ENCODE assay signal across 12 cellular contexts in genomic region chr12:126191037-126191891, GRCh38.
DNase-seq lines count a peak whose midpoint lies in the region; TF ChIP-seq lines count a peak whose summit lies in the region.
"Had no signal": no experiment of that assay in that cellular context is flagged by ENCODE, and none has a peak within 500 bp of the region (broad histone marks: within the 10 kb centered on the region; RNA-seq: fewer than 3 reads in every experiment).

No MANE protein-coding gene starts in this region.

- H3K27ac Mint-ChIP-seq in endothelial cell (ENCODE audit: unreplicated experiment) (no peak overlapping the region), chondrocyte (ENCODE audit: unreplicated experiment) (no peak overlapping the region)

- peaks cover 42% of the 10 kb centered on the region for H3K9me3 Mint-ChIP-seq in endothelial cell (ENCODE audit: unreplicated experiment)
- H3K9me3 Mint-ChIP-seq in chondrocyte (ENCODE audit: low read depth): peaks cover 31% of the 10 kb centered on the region

- H3K4me1 Mint-ChIP-seq in endothelial cell (ENCODE audit: unreplicated experiment): no peaks in the 10 kb centered on the region
- no peaks in the 10 kb centered on the region for H3K4me1 Mint-ChIP-seq in chondrocyte (ENCODE audit: low read depth)

- H3K27me3 Mint-ChIP-seq in endothelial cell (ENCODE audit: unreplicated experiment) (peaks cover 2% of the 10 kb centered on the region), chondrocyte (ENCODE audit: low read depth) (peaks cover 8% of the 10 kb centered on the region)

- no peaks in the 10 kb centered on the region for H3F3A ChIP-seq in smooth muscle cell (ENCODE audit: low read depth)

- H3K4me1 ChIP-seq in smooth muscle cell (ENCODE audit: low read depth): no peaks in the 10 kb centered on the region

- H3K4me3 ChIP-seq in astrocyte of the cerebellum (ENCODE audit: low read depth, low read length) (peak overlapping the region; percentile 52), kidney epithelial cell (ENCODE audit: low read depth, low read length) (peak overlapping the region; percentile 27), smooth muscle cell (peak overlapping the region; percentile 23)
- H3K4me3 ChIP-seq: skin epidermis had no signal

- in situ Hi-C loops in astrocyte of the cerebellum (cut with HindIII; ENCODE audit: low sequenced_read_pairs): no loop called here

- WGBS in smooth muscle cell (ENCODE audit: low lambda C conversion rate): 7% methylated on average over 57 of the region's 61 CpGs

- no peak overlapping the region for H3K9ac ChIP-seq in smooth muscle cell (ENCODE audit: low read depth)

- no peaks in the 10 kb centered on the region for H4K20me1 ChIP-seq in smooth muscle cell (ENCODE audit: low read depth)

- TF ChIP-seq CTCF in astrocyte of the cerebellum (IDR thresholded peaks at IDR 0.05; ENCODE audit: low read depth, low read length, missing control alignments) (no peak), kidney epithelial cell (IDR thresholded peaks at IDR 0.05; ENCODE audit: insufficient read depth, low read length, poor library complexity, severe bottlenecking) (no peak), smooth muscle cell (IDR thresholded peaks at IDR 0.05; ENCODE audit: borderline replicate concordance, insufficient read depth, poor library complexity, severe bottlenecking) (no peak), endothelial cell (IDR thresholded peaks at IDR 0.05; ENCODE audit: unreplicated experiment) (no peak), chondrocyte (IDR thresholded peaks at IDR 0.05) (no peak)

- H3K27me3 ChIP-seq in kidney epithelial cell (ENCODE audit: control insufficient read depth, insufficient read depth, low read length) (peaks cover 11% of the 10 kb centered on the region), smooth muscle cell (ENCODE audit: low read depth) (peaks cover 49% of the 10 kb centered on the region)
- H3K27me3 ChIP-seq: brain microvascular endothelial cell had no signal

- no peaks in the 10 kb centered on the region for H3K79me2 ChIP-seq in smooth muscle cell (ENCODE audit: low read depth)

- no peaks in the 10 kb centered on the region for H3K36me3 Mint-ChIP-seq in endothelial cell (ENCODE audit: low read depth, unreplicated experiment)
- H3K36me3 Mint-ChIP-seq in chondrocyte (ENCODE audit: low read depth): no peaks in the 10 kb centered on the region

- peak overlapping the region; percentile 76 for H3K4me2 ChIP-seq in smooth muscle cell

- no peaks in the 10 kb centered on the region for H3K36me3 ChIP-seq in kidney epithelial cell (ENCODE audit: control insufficient read depth, insufficient read depth, low read length)
- no peaks in the 10 kb centered on the region for H3K36me3 ChIP-seq in smooth muscle cell (ENCODE audit: low read depth)
- H3K36me3 ChIP-seq: brain microvascular endothelial cell had no signal

- no peak overlapping the region for H3K27ac ChIP-seq in smooth muscle cell (ENCODE audit: low read depth)
- H3K27ac ChIP-seq: 22Rv1, brain microvascular endothelial cell, skin epidermis had no signal

- H2AFZ ChIP-seq in smooth muscle cell (ENCODE audit: low read depth): peak overlapping the region; percentile 21

- H3K9me3 ChIP-seq in smooth muscle cell (replicated peaks; ENCODE audit: low read depth): no peaks in the 10 kb centered on the region

- H3K4me3 Mint-ChIP-seq in endothelial cell (ENCODE audit: unreplicated experiment) (no peak overlapping the region), chondrocyte (ENCODE audit: unreplicated experiment) (no peak overlapping the region)

- DNase-seq in NCI-H2081 (lab: John Stamatoyannopoulos, UW) (peak; percentile 35 to 43), NCI-H2081 treated with DMSO at 0.1 percent for 48 hours (lab: John Stamatoyannopoulos, UW) (no peak), astrocyte of the cerebellum (ENCODE audit: low read depth) (peak; percentile 4), kidney epithelial cell (ENCODE audit: low read depth) (no peak), smooth muscle cell (lab: John Stamatoyannopoulos, UW; ENCODE audit: unreplicated experiment) (no peak), endothelial cell (ENCODE audit: low spot score) (no peak), chondrocyte (ENCODE audit: low spot score) (no peak), NCI-H1436 treated with DMSO at 0.1 percent for 48 hours (lab: John Stamatoyannopoulos, UW) (no peak)
- DNase-seq: brain microvascular endothelial cell, NCI-H1930 had no signal

Comparison
In these comparisons a context has a peak if more than half of its experiments do, and no peak if none do; other contexts are left out.
1. DNase-seq: peak in NCI-H2081 (2 of 2) and astrocyte of the cerebellum (single experiment); none in NCI-H2081 treated with DMSO at 0.1 percent for 48 hours (single experiment), kidney epithelial cell (single experiment), smooth muscle cell (single experiment), endothelial cell (single experiment), chondrocyte (single experiment) and NCI-H1436 treated with DMSO at 0.1 percent for 48 hours (single experiment).
2. Peak in every context shown above with its lines, with median percentiles within 50 percentile points of each other: H3K4me3 ChIP-seq.